In the genomic region with DNA sequence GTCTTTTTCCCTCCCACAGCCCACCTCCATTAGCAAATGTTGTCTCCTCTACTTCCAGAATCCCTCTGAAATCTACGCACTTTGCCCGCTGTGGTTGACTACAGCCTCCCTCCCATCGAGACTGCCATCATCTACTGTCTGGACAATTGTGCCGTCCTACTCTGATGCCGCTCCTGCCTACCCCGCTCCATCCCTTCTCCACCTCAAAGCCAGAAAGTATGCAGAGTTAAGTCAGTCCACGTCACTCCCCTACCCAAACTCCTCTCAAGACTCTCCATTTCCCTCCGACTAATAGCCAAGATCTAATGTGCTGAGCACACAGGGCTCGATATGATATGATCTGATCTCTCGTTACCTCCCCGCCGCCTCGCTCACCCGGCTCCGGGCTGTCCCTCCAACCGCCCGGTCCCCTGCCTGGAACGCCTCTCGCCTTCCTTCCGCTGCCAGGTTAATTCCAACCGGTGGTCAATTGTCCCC, we compare ENCODE assay signal across 8 cellular contexts. TPM values are rescaled to one million over a fixed set of nuclear protein-coding genes. Genes with fewer than 3 reads are reported as not detected.
DNase-seq lines count a peak whose midpoint lies in the region; TF ChIP-seq lines count a peak whose summit lies in the region.

No MANE protein-coding gene starts in this region.

- H3K27ac ChIP-seq in SJSA1 (peak overlapping the region; percentile 93; the same call in 1 of the 2 replicates), esophagus (ENCODE audit: low read depth in 2 of 2, low read length in 1 of 2) (peak overlapping the region; percentile 96), parathyroid adenoma (peak overlapping the region; percentile 86)

- H3K4me1 ChIP-seq in SJSA1 (replicated peaks) (peaks cover 18% of the 10 kb centered on the region), esophagus (ENCODE audit: control insufficient read depth in 2 of 2, insufficient read depth in 2 of 2, low read length in 1 of 2) (peaks cover 3 to 7% of the 10 kb centered on the region in 2 donors), parathyroid adenoma (no peaks in the 10 kb centered on the region)

- peak overlapping the region; percentile 95 for H3K4me3 ChIP-seq in SJSA1
- peak overlapping the region; percentile 72 to 97 for H3K4me3 ChIP-seq in esophagus (ENCODE audit: low read depth in 1 of 2, low read length in 2 of 2)
- H3K4me3 ChIP-seq in parathyroid adenoma (ENCODE audit: low read depth, low read length), result peak overlapping the region; percentile 86

- H3K36me3 ChIP-seq in SJSA1 (peaks cover 23% of the 10 kb centered on the region), esophagus (ENCODE audit: control insufficient read depth in 2 of 2, insufficient read depth in 2 of 2, low read length in 1 of 2) (peaks cover 0 to 24% of the 10 kb centered on the region in 2 donors), parathyroid adenoma (ENCODE audit: control insufficient read depth, insufficient read depth, low read length) (no peaks in the 10 kb centered on the region)

- H3K27me3 ChIP-seq in SJSA1 (replicated peaks) (no peaks in the 10 kb centered on the region), esophagus (ENCODE audit: control insufficient read depth in 1 of 2, insufficient read depth in 2 of 2, low read length in 2 of 2) (no peaks in the 10 kb centered on the region), parathyroid adenoma (ENCODE audit: control insufficient read depth, insufficient read depth, low read length) (no peaks in the 10 kb centered on the region)

- H3K9ac ChIP-seq in parathyroid adenoma, result peak overlapping the region; percentile 6

- H3K79me2 ChIP-seq in parathyroid adenoma, result peaks cover 11% of the 10 kb centered on the region

- H3K4me2 ChIP-seq in parathyroid adenoma (ENCODE audit: low read length), result peak overlapping the region; percentile 78

- H3K9me3 ChIP-seq in SJSA1 (replicated peaks) (no peaks in the 10 kb centered on the region), esophagus (ENCODE audit: control insufficient read depth in 2 of 2, insufficient read depth in 1 of 2, low read depth in 1 of 2, low read length in 1 of 2) (no peaks in the 10 kb centered on the region), parathyroid adenoma (ENCODE audit: control insufficient read depth, low read length) (no peaks in the 10 kb centered on the region)

- H2AFZ ChIP-seq in parathyroid adenoma, result peak overlapping the region; percentile 82

- 1% methylated on average over 21 of the region's 21 CpGs for WGBS in esophagus, 2 donors

- no peak for TF ChIP-seq CTCF in parathyroid adenoma (IDR thresholded peaks at IDR 0.05)

- DNase-seq in stimulated activated CD4-positive, alpha-beta T cell treated with anti-CD3 and anti-CD28 coated beads, Interleukin-1b, Interleukin-23, amount 100 ng/mL, for 48 hours, result peak; percentile 26
- no peak for DNase-seq in stimulated activated CD4-positive, alpha-beta T cell treated with anti-CD3 and anti-CD28 coated beads, Interleukin-4, amount 100 ng/mL, for 24 hours
- DNase-seq in SJSA1 (ENCODE audit: low read depth in 1 of 2, low spot score in 2 of 2) (no peak), AG20443 (ENCODE audit: low spot score) (no peak), D341Med (ENCODE audit: low spot score) (no peak)
- DNase-seq in effector CD8-positive, alpha-beta T cell (lab: John Stamatoyannopoulos, UW), result no peak

RNA-seq across cellular contexts. Expression of a gene that starts 0.6 kb away (rescaled TPM):
- total RNA-seq in SJSA1 (2014; rRNA removed; shearing (Covaris generic)), result 29.3 and 45.2 TPM in 2 replicates
- 10 to 100 TPM; 12.4 to 19.3 TPM for polyA plus RNA-seq in esophagus

RNA-seq across cellular contexts. Expression of a gene that starts 19.4 kb away (rescaled TPM):
- not detected in 2 replicates for total RNA-seq in SJSA1 (2014; rRNA removed; shearing (Covaris generic))
- under 1 TPM; 0.59 to 0.64 TPM for polyA plus RNA-seq in esophagus

RNA-seq across cellular contexts. Expression of a gene that starts 40.8 kb away (rescaled TPM):
- total RNA-seq in SJSA1 (2014; rRNA removed; shearing (Covaris generic)), result 9.2 and 13.1 TPM in 2 replicates
- under 1 TPM; 0.53 to 0.57 TPM for polyA plus RNA-seq in esophagus

RNA-seq across cellular contexts. Expression of a gene that starts 53.3 kb away (rescaled TPM):
- 229 and 260 TPM in 2 replicates for total RNA-seq in SJSA1 (2014; rRNA removed; shearing (Covaris generic))
- 10 to 100 TPM; 62.1 to 68.4 TPM for polyA plus RNA-seq in esophagus
